ENCODE assay signal across 19 cellular contexts in the genomic region with DNA sequence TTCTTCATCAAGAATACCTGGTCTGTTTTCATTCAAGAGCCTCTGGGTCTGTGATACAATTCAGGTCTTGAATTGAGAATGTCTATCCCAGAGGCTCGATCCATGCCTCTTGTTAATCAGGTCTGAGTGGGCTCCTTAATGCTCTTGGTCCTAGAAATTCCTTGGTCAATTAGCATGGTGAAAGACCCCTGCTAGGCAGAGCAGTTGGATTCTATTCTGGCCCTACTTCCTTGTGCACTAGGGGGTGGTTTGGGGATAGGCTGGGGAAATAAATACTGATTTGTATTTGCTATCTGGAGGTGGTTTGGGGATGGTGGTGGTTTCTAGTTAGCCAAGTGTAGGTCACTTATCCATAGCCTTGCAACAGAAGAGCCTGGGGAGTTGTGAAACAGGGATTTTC.
"Had no signal": no experiment of that assay in that cellular context is flagged by ENCODE, and none has a peak within 500 bp of the region (broad histone marks: within the 10 kb centered on the region; RNA-seq: fewer than 3 reads in every experiment).

No MANE protein-coding gene starts in this region.

- H3K4me1 ChIP-seq: ascending aorta, breast epithelium, gastrocnemius medialis, heart left ventricle, thyroid gland had no signal

- H3K36me3 Mint-ChIP-seq: activated naive CD4-positive, alpha-beta T cell treated with anti-CD3 and anti-CD28 coated beads, Interleukin-2, amount 10 ng/mL, durations not matched to agents 7 days and 5 days; naive thymus-derived CD8-positive, alpha-beta T cell; stimulated activated naive B cell treated with anti-CD40 and anti-IgM and Interleukin-4, amounts not matched to agents 10 μg/mL and 1 μg/mL and 100 μg/mL, for 72 hours had no signal

- H3K27me3 ChIP-seq: ascending aorta, breast epithelium, gastrocnemius medialis, heart left ventricle, neutrophil, thyroid gland had no signal

- H3K4me3 Mint-ChIP-seq: activated naive CD4-positive, alpha-beta T cell treated with anti-CD3 and anti-CD28 coated beads, Interleukin-2, amount 10 ng/mL, durations not matched to agents 7 days and 5 days; naive thymus-derived CD8-positive, alpha-beta T cell; stimulated activated naive B cell treated with anti-CD40 and anti-IgM and Interleukin-4, amounts not matched to agents 10 μg/mL and 1 μg/mL and 100 μg/mL, for 72 hours had no signal

- DNase-seq: activated CD4-positive, alpha-beta T cell treated with anti-CD3 and anti-CD28 coated beads for 1 hour; activated CD4-positive, alpha-beta T cell treated with anti-CD3 and anti-CD28 coated beads, Interleukin-2, amount 50 U/mL, for 4 hours; activated naive CD4-positive, alpha-beta T cell treated with anti-CD3 and anti-CD28 coated beads, Interleukin-2, amount 10 ng/mL, durations not matched to agents 7 days and 5 days; activated T-cell treated with anti-CD3 and anti-CD28 coated beads for 4 hours; cerebellar nuclear complex; effector CD8-positive, alpha-beta T cell; gastrocnemius medialis; heart left ventricle; mammary epithelial cell; naive thymus-derived CD8-positive, alpha-beta T cell; stimulated activated CD4-positive, alpha-beta T cell treated with anti-CD3 and anti-CD28 coated beads, Interleukin-4, amount 100 ng/mL, for 1 hour; stimulated activated naive B cell treated with anti-CD40 and anti-IgM and Interleukin-4, amounts not matched to agents 10 μg/mL and 1 μg/mL and 100 μg/mL, for 72 hours; T-helper 9 cell; thyroid gland had no signal

- ATAC-seq: gastrocnemius medialis; heart left ventricle; left lobe of liver; naive thymus-derived CD8-positive, alpha-beta T cell; stimulated activated naive B cell treated with anti-CD40 and anti-IgM and Interleukin-4, amounts not matched to agents 10 μg/mL and 1 μg/mL and 100 μg/mL, for 72 hours had no signal

- H3K4me1 Mint-ChIP-seq: activated naive CD4-positive, alpha-beta T cell treated with anti-CD3 and anti-CD28 coated beads, Interleukin-2, amount 10 ng/mL, durations not matched to agents 7 days and 5 days; naive thymus-derived CD8-positive, alpha-beta T cell; stimulated activated naive B cell treated with anti-CD40 and anti-IgM and Interleukin-4, amounts not matched to agents 10 μg/mL and 1 μg/mL and 100 μg/mL, for 72 hours had no signal

- H3K27me3 Mint-ChIP-seq: stimulated activated naive B cell treated with anti-CD40 and anti-IgM and Interleukin-4, amounts not matched to agents 10 μg/mL and 1 μg/mL and 100 μg/mL, for 72 hours had no signal

- H3K9me3 ChIP-seq: ascending aorta, breast epithelium, gastrocnemius medialis, heart left ventricle, neutrophil, thyroid gland had no signal

- H3K27ac ChIP-seq: ascending aorta, breast epithelium, gastrocnemius medialis, heart left ventricle, neutrophil, thyroid gland had no signal

- H3K27ac Mint-ChIP-seq: activated naive CD4-positive, alpha-beta T cell treated with anti-CD3 and anti-CD28 coated beads, Interleukin-2, amount 10 ng/mL, durations not matched to agents 7 days and 5 days; activated T-helper 2 cell treated with anti-CD3 and anti-CD28 coated beads, Interferon-gamma antibody, Interleukin-2, Interleukin-4, amounts not matched to agents 10 μg/mL and 5 μg/mL and 100 μg/mL, durations not matched to agents 14 hours and 24 hours and 36 hours; naive thymus-derived CD8-positive, alpha-beta T cell; stimulated activated naive B cell treated with anti-CD40 and anti-IgM and Interleukin-4, amounts not matched to agents 10 μg/mL and 1 μg/mL and 100 μg/mL, for 72 hours had no signal

- H3K9me3 Mint-ChIP-seq: activated naive CD4-positive, alpha-beta T cell treated with anti-CD3 and anti-CD28 coated beads, Interleukin-2, amount 10 ng/mL, durations not matched to agents 7 days and 5 days; activated T-helper 2 cell treated with anti-CD3 and anti-CD28 coated beads, Interferon-gamma antibody, Interleukin-2, Interleukin-4, amounts not matched to agents 10 μg/mL and 5 μg/mL and 100 μg/mL, durations not matched to agents 14 hours and 24 hours and 36 hours; naive thymus-derived CD8-positive, alpha-beta T cell; stimulated activated naive B cell treated with anti-CD40 and anti-IgM and Interleukin-4, amounts not matched to agents 10 μg/mL and 1 μg/mL and 100 μg/mL, for 72 hours had no signal
